ENCODE assay signal across 12 cellular contexts in genomic region chr12:111993290-111994150, GRCh38. TPM values are rescaled to one million over a fixed set of nuclear protein-coding genes. Genes with fewer than 3 reads are reported as not detected.
DNase-seq lines count a peak whose midpoint lies in the region; ATAC-seq and TF ChIP-seq lines count a peak whose summit lies in the region.
"Had no signal": no experiment of that assay in that cellular context is flagged by ENCODE, and none has a peak within 500 bp of the region (broad histone marks: within the 10 kb centered on the region; RNA-seq: fewer than 3 reads in every experiment).

No MANE protein-coding gene starts in this region.

- BruUV-seq in PC-9 (replicated peaks; lab: Mats Ljungman, UMichigan): no TSS peak

- peaks cover 11% of the 10 kb centered on the region for H3F3A ChIP-seq in PC-9 (ENCODE audit: insufficient read depth, low read depth)

- POLR2A ChIA-PET in PC-9 (lab: Charles Lee; ENCODE audit: unreplicated experiment): no interaction called here

- H3K9me2 ChIP-seq in PC-9 (ENCODE audit: insufficient read depth): no peaks in the 10 kb centered on the region

- H3K4me2 ChIP-seq in PC-9: peak overlapping the region; percentile 62; the same call in 1 of the 2 replicates

- no peak for TF ChIP-seq CTCF in GM06990 (IDR thresholded peaks at IDR 0.05; ENCODE audit: insufficient read depth, low read length, poor library complexity, severe bottlenecking)
- no peak for TF ChIP-seq CTCF in PC-9 (conservative IDR thresholded peaks at IDR 0.05)
- no peak for TF ChIP-seq CTCF in lower lobe of right lung (IDR thresholded peaks at IDR 0.05)

- no peaks in the 10 kb centered on the region for H3K79me2 ChIP-seq in PC-9 (ENCODE audit: low read depth)

- no peak overlapping the region for H2AFZ ChIP-seq in PC-9

- H4K20me1 ChIP-seq in PC-9 (ENCODE audit: insufficient read depth): no peaks in the 10 kb centered on the region

- H3K9me3 ChIP-seq in PC-9 (ENCODE audit: insufficient read depth, low read depth): no peaks in the 10 kb centered on the region
- no peaks in the 10 kb centered on the region for H3K9me3 ChIP-seq in lower lobe of right lung

- ATAC-seq in GM21529 (IDR thresholded peaks at IDR 0.05; ENCODE audit: unreplicated experiment) (peak; percentile 44), lower lobe of right lung (no peak), HG03095 (IDR thresholded peaks at IDR 0.05; ENCODE audit: unreplicated experiment) (no peak)

- CTCF ChIA-PET in PC-9 (lab: Charles Lee): no interaction called here

- DNase-seq in GM06990 (ENCODE audit: extremely low read depth, insufficient read length) (peak; percentile 42), PC-9 (no peak), lower lobe of right lung (no peak), NCI-H2196 (lab: John Stamatoyannopoulos, UW; ENCODE audit: unreplicated experiment) (no peak), cortex of kidney (lab: John Stamatoyannopoulos, UW) (no peak), occipital lobe (lab: John Stamatoyannopoulos, UW) (no peak)
- DNase-seq: endodermal cell; NCI-H1436 treated with DMSO at 0.1 percent for 48 hours; posterior cingulate gyrus; stimulated activated CD8-positive, alpha-beta memory T cell treated with anti-CD3 and anti-CD28 coated beads, Interleukin-4, amount 100 ng/mL, for 48 hours had no signal

- no peak overlapping the region; the same call in 1 of the 2 replicates for H3K4me3 ChIP-seq in GM06990 (replicated peaks; ENCODE audit: low read depth, low read length)
- no peak overlapping the region for H3K4me3 ChIP-seq in PC-9
- H3K4me3 ChIP-seq in lower lobe of right lung: peak overlapping the region; percentile 29

- peaks cover 21% of the 10 kb centered on the region for H3K4me1 ChIP-seq in PC-9 (replicated peaks; ENCODE audit: insufficient read depth)
- H3K4me1 ChIP-seq in lower lobe of right lung: peaks cover 7% of the 10 kb centered on the region

- H3K27ac ChIP-seq in PC-9: peak overlapping the region; percentile 45; the same call in 1 of the 2 replicates
- H3K27ac ChIP-seq in lower lobe of right lung: no peak overlapping the region

- intact Hi-C loops in PC-9 (cut with micrococcal nuclease; ENCODE audit: unreplicated experiment): no loop called here
- intact Hi-C loops in lower lobe of right lung (cut with DNase I): no loop called here

- H3K27me3 ChIP-seq in GM06990 (replicated peaks; ENCODE audit: control insufficient read depth, insufficient read depth, low read length) (no peaks in the 10 kb centered on the region), PC-9 (ENCODE audit: insufficient read depth, low read depth) (no peaks in the 10 kb centered on the region), lower lobe of right lung (ENCODE audit: low read depth) (no peaks in the 10 kb centered on the region)

- H3K36me3 ChIP-seq in GM06990 (ENCODE audit: control insufficient read depth, insufficient read depth, low read length) (no peaks in the 10 kb centered on the region), PC-9 (ENCODE audit: low read depth) (no peaks in the 10 kb centered on the region), lower lobe of right lung (peaks cover 15% of the 10 kb centered on the region)

RNA-seq across cellular contexts. Expression of gene TMEM116, which starts 19.4 kb away (rescaled TPM):
- total RNA-seq in PC-9 (2021): 21.9 and 23.4 TPM in 2 replicates
- total RNA-seq in lower lobe of right lung: 21.1 TPM
- total RNA-seq in occipital lobe: 33.1 TPM

RNA-seq across cellular contexts. Expression of gene ERP29, which starts 19.7 kb away (rescaled TPM):
- total RNA-seq in PC-9 (2021) (131 and 154 TPM in 2 replicates), lower lobe of right lung (152 TPM), occipital lobe (44.8 TPM)
